21 cellular contexts compared by ENCODE assay signal in the genomic region with DNA sequence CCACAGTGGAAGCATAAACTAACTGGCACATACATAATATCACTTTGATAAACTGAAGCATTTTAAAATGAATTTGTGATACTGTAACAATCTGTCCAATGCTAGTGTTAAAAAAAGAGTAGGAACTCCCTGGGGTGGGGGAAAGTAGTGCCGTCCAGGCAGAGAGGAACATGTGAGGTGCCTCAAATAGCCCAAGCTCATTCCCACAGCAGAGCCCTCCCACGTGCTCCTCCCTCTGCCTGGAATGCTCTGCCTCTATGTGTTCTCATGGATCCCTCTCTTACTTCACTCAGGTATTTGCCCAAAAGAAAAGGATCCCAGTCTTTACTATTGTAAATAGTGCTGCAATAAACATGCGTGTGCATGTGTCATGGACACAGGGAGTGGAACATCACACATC.
"Had no signal": no experiment of that assay in that cellular context is flagged by ENCODE, and none has a peak within 500 bp of the region (broad histone marks: within the 10 kb centered on the region; RNA-seq: fewer than 3 reads in every experiment).

No MANE protein-coding gene starts in this region.

- H3K27ac Mint-ChIP-seq: endodermal cell; naive B cell; stimulated activated effector memory CD8-positive, alpha-beta T cell treated with anti-CD3 and anti-CD28 coated beads, Interleukin-12 subunit alpha, Interleukin-12 subunit beta, amount 100 ng/mL, for 72 hours had no signal

- H3K4me1 ChIP-seq: foreskin keratinocyte, left lung, suprapubic skin, upper lobe of right lung, vagina had no signal

- H3K27ac ChIP-seq: foreskin keratinocyte, left lung, neutrophil, suprapubic skin, tibial nerve, upper lobe of right lung, vagina had no signal

- H3K27me3 ChIP-seq: left lung, neutrophil, suprapubic skin, tibial nerve, upper lobe of right lung, vagina had no signal

- H3K36me3 Mint-ChIP-seq: naive B cell; stimulated activated effector memory CD8-positive, alpha-beta T cell treated with anti-CD3 and anti-CD28 coated beads, Interleukin-12 subunit alpha, Interleukin-12 subunit beta, amount 100 ng/mL, for 72 hours had no signal

- DNase-seq: effector CD4-positive, alpha-beta T cell; endodermal cell; erythroblast; foreskin keratinocyte; hypothalamus; islet precursor cell; left lung; mesenchymal stem cell; naive B cell; nephron progenitor cell; stimulated activated CD4-positive, alpha-beta T cell treated with anti-CD3 and anti-CD28 coated beads, Interleukin-4, amount 100 ng/mL, for 1 hour; stimulated activated CD8-positive, alpha-beta memory T cell treated with anti-CD3 and anti-CD28 coated beads, Interleukin-4, amount 100 ng/mL, for 48 hours; stimulated activated naive CD8-positive, alpha-beta T cell treated with anti-CD3 and anti-CD28 coated beads, Interleukin-15, Interleukin-2, amounts not matched to agents 100 U/mL and 50 U/mL, for 24 hours; upper lobe of right lung had no signal

- H3K36me3 ChIP-seq: left lung, neutrophil, suprapubic skin, tibial nerve, upper lobe of right lung, vagina had no signal

- H3K4me1 Mint-ChIP-seq: endodermal cell; naive B cell; nephron progenitor cell; stimulated activated effector memory CD8-positive, alpha-beta T cell treated with anti-CD3 and anti-CD28 coated beads, Interleukin-12 subunit alpha, Interleukin-12 subunit beta, amount 100 ng/mL, for 72 hours had no signal

- ATAC-seq: foreskin keratinocyte; left lung; stimulated activated effector memory CD8-positive, alpha-beta T cell treated with anti-CD3 and anti-CD28 coated beads, Interleukin-12 subunit alpha, Interleukin-12 subunit beta, amount 100 ng/mL, for 72 hours; stimulated activated naive CD8-positive, alpha-beta T cell treated with anti-CD3 and anti-CD28 coated beads, Interleukin-15, Interleukin-2, amounts not matched to agents 100 U/mL and 50 U/mL, for 24 hours; upper lobe of right lung had no signal

- H3K4me3 Mint-ChIP-seq: endodermal cell; naive B cell; nephron progenitor cell; stimulated activated effector memory CD8-positive, alpha-beta T cell treated with anti-CD3 and anti-CD28 coated beads, Interleukin-12 subunit alpha, Interleukin-12 subunit beta, amount 100 ng/mL, for 72 hours had no signal

- H3K9me3 ChIP-seq: neutrophil, suprapubic skin, upper lobe of right lung, vagina had no signal

- H3K4me3 ChIP-seq: coronary artery, left lung, lung, suprapubic skin, tibial nerve, upper lobe of right lung, vagina had no signal
